ENCODE assay signal across 26 cellular contexts in the genomic region with DNA sequence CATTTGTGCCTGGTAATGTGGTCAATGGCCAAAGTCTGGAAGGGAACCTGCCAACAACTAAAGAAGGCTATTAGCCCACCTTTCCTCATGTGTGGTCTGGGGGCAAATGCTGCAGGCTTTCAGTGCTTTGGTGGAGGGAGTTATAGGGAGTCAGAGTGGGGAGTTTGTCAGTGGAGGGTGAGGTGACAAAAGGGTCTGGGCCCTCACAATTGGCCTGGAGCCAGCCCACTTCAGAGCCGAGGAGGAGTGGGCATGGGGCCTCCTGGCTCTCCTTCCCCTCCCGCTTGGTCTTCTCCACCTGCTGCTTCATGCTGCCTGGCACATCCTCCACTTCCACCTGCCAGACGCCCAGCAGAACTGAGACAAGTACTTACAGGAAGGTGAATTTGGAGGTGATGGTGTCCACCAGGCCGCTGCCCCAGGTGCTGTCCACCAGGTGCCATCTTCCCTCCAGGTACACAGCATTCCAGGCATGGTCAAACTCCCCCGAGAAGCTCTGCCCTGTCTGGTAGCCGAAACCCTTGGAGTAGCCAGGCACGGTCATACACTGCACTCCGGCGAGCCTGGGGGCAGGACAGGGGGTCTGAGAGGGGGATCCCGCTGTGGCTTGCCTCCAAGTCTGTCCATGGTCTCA. TPM values are rescaled to one million over a fixed set of nuclear protein-coding genes. Genes with fewer than 3 reads are reported as not detected.
"Had no signal": no experiment of that assay in that cellular context is flagged by ENCODE, and none has a peak within 500 bp of the region (broad histone marks: within the 10 kb centered on the region; RNA-seq: fewer than 3 reads in every experiment).

No MANE protein-coding gene starts in this region.

- H3K27ac Mint-ChIP-seq: activated CD4-positive, alpha-beta T cell treated with anti-CD3 and anti-CD28 coated beads, Interleukin-2, amount 10 ng/mL, durations not matched to agents 24 days and 14 days; activated CD8-positive, alpha-beta T cell treated with anti-CD3 and anti-CD28 coated beads, Interleukin-2, amount 10 ng/mL, durations not matched to agents 7 days and 5 days; activated T-cell treated with anti-CD3 and anti-CD28 coated beads, Interleukin-2, amount 50 U/mL, for 72 hours; effector memory CD8-positive, alpha-beta T cell; naive thymus-derived CD8-positive, alpha-beta T cell had no signal

- H3K4me3 ChIP-seq: hepatocyte, lower lobe of right lung, right atrium auricular region, thyroid gland had no signal

- H3K4me1 Mint-ChIP-seq: activated CD4-positive, alpha-beta T cell treated with anti-CD3 and anti-CD28 coated beads, Interleukin-2, amount 10 ng/mL, durations not matched to agents 24 days and 14 days had no signal

- H3K4me1 ChIP-seq: lower lobe of right lung, right atrium auricular region had no signal

- H3K79me2 ChIP-seq: hepatocyte had no signal

- H3K9me3 ChIP-seq: lower lobe of right lung, neutrophil, right atrium auricular region, thyroid gland had no signal

- H3K4me2 ChIP-seq: hepatocyte had no signal

- H3K9me3 Mint-ChIP-seq: activated CD4-positive, alpha-beta T cell treated with anti-CD3 and anti-CD28 coated beads, Interleukin-2, amount 10 ng/mL, durations not matched to agents 24 days and 14 days; activated T-cell treated with anti-CD3 and anti-CD28 coated beads, Interleukin-2, amount 50 U/mL, for 72 hours; effector memory CD8-positive, alpha-beta T cell; naive thymus-derived CD8-positive, alpha-beta T cell had no signal

- H3K36me3 Mint-ChIP-seq: naive thymus-derived CD8-positive, alpha-beta T cell had no signal

- H2AFZ ChIP-seq: hepatocyte had no signal

- H3K36me3 ChIP-seq: lower lobe of right lung, right atrium auricular region, thyroid gland had no signal

- H3K27me3 Mint-ChIP-seq: activated CD4-positive, alpha-beta T cell treated with anti-CD3 and anti-CD28 coated beads, Interleukin-2, amount 10 ng/mL, durations not matched to agents 24 days and 14 days had no signal

- H3K27me3 ChIP-seq: hepatocyte, neutrophil, right atrium auricular region, thyroid gland had no signal

- DNase-seq: activated CD4-positive, alpha-beta T cell treated with anti-CD3 and anti-CD28 coated beads, Interleukin-2, amount 10 ng/mL, durations not matched to agents 24 days and 14 days; activated CD8-positive, alpha-beta memory T cell treated with anti-CD3 and anti-CD28 coated beads, Interleukin-2, amount 50 U/mL, for 4 hours; activated CD8-positive, alpha-beta T cell treated with anti-CD3 and anti-CD28 coated beads, Interleukin-2, amount 10 ng/mL, durations not matched to agents 7 days and 5 days; activated effector memory CD4-positive, alpha-beta T cell treated with anti-CD3 and anti-CD28 coated beads, Interleukin-2, amount 50 U/mL, for 16 hours; activated naive CD4-positive, alpha-beta T cell treated with anti-CD3 and anti-CD28 coated beads, Interleukin-2, amount 50 U/mL, for 16 hours; activated T-cell treated with anti-CD3 and anti-CD28 coated beads, Interleukin-2, amount 50 U/mL, for 72 hours; cerebellar nuclear complex; dermis blood vessel endothelial cell; effector memory CD8-positive, alpha-beta T cell; foreskin fibroblast; left colon; lower lobe of right lung; naive thymus-derived CD8-positive, alpha-beta T cell; stimulated activated CD4-positive, alpha-beta T cell treated with anti-CD3 and anti-CD28 coated beads, Interleukin-12 subunit alpha, Interleukin-12 subunit beta, amount 100 ng/mL, for 4 hours; stimulated activated CD4-positive, alpha-beta T cell treated with anti-CD3 and anti-CD28 coated beads, Interleukin-1b, Interleukin-23, amount 100 ng/mL, for 48 hours; stimulated activated CD8-positive, alpha-beta memory T cell treated with anti-CD3 and anti-CD28 coated beads, Interleukin-4, amount 100 ng/mL, for 48 hours; stimulated activated naive CD4-positive, alpha-beta T cell; T1000 had no signal

- H3K4me3 Mint-ChIP-seq: activated CD4-positive, alpha-beta T cell treated with anti-CD3 and anti-CD28 coated beads, Interleukin-2, amount 10 ng/mL, durations not matched to agents 24 days and 14 days; activated CD8-positive, alpha-beta T cell treated with anti-CD3 and anti-CD28 coated beads, Interleukin-2, amount 10 ng/mL, durations not matched to agents 7 days and 5 days; activated T-cell treated with anti-CD3 and anti-CD28 coated beads, Interleukin-2, amount 50 U/mL, for 72 hours; effector memory CD8-positive, alpha-beta T cell; naive thymus-derived CD8-positive, alpha-beta T cell had no signal

- H3K27ac ChIP-seq: hepatocyte, lower lobe of right lung, right atrium auricular region, thyroid gland had no signal

RNA-seq across cellular contexts. Expression of gene KY, which starts 40.9 kb away (rescaled TPM):
- total RNA-seq: activated CD4-positive, alpha-beta T cell treated with anti-CD3 and anti-CD28 coated beads, Interleukin-2, amount 10 ng/mL, durations not matched to agents 24 days and 14 days; activated CD8-positive, alpha-beta T cell treated with anti-CD3 and anti-CD28 coated beads, Interleukin-2, amount 10 ng/mL, durations not matched to agents 7 days and 5 days; activated T-cell treated with anti-CD3 and anti-CD28 coated beads, Interleukin-2, amount 50 U/mL, for 72 hours; bronchial epithelial cell; dermis blood vessel endothelial cell; mesenteric fat pad; naive thymus-derived CD8-positive, alpha-beta T cell; subcutaneous adipose tissue; T-helper 1 cell treated with Interleukin-12 subunit alpha and Interleukin-12 subunit beta and Interleukin-4 antibody, amounts not matched to agents 30 ng/mL and 1 ng/mL, for 36 hours had no signal
